In the genomic region with DNA sequence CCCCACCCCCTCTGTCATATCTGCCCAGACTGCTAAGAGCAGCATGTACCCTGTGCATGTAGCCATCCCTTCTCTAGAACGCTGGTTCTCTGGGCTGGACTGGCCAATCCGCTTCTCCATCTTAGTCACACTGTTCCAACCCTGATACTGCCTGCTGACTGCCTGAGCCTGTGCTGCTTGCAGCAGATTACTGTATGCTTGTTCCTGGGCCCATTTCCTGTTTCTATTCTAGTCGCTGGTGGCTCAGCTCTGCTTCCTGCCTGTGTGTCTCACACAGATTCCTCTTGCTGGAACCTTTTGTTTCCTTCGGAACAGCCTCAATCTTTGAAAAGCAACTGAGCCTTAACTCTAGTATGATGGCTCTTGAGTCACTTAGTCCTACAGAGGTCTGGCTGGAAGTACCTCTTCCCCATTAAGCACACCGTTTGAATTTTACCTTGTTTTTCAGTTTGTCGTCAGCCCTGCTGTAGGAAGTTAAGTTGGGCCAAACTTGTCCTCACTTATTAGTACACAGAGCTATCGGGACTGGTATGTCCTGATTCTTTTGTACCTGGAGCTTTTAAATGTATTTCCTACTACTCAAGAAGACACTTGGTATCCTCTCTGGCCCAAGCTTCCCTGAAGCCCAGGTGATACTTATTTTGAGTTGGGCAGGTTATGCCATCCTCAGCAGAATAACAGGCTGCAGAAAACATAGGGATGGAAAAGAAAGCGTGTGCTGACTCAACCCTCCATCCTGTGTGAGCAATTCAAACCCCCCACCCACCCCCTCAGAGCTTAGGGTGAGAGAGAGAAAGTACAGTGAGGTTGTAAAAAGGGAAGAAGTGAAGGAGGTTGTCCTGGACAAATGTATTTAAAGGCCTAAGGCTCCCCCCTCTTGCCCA, we compare ENCODE assay signal across 8 cellular contexts.
DNase-seq lines count a peak whose midpoint lies in the region; ATAC-seq lines count a peak whose summit lies in the region.

No MANE protein-coding gene starts in this region.

- peak overlapping the region; percentile 78 for H3K27ac Mint-ChIP-seq in memory B cell

- no peaks in the 10 kb centered on the region for H3K27me3 Mint-ChIP-seq in memory B cell

- no peaks in the 10 kb centered on the region for H3K9me3 ChIP-seq in duodenal mucosa (ENCODE audit: control insufficient read depth in 1 of 2, low read length in 2 of 2)

- peak; percentile 97 for ATAC-seq in GM18502 (IDR thresholded peaks at IDR 0.05; ENCODE audit: poor library complexity, unreplicated experiment)
- peak; percentile 97 for ATAC-seq in HG02759 (IDR thresholded peaks at IDR 0.05; ENCODE audit: unreplicated experiment)
- peak; percentile 90 for ATAC-seq in memory B cell (ENCODE audit: low read depth)

- H3K27ac ChIP-seq in duodenal mucosa (ENCODE audit: low read depth, low read length): peak overlapping the region; percentile 13

- peaks cover 54% of the 10 kb centered on the region for H3K4me1 Mint-ChIP-seq in memory B cell

- no peaks in the 10 kb centered on the region for H3K9me3 Mint-ChIP-seq in memory B cell

- H3K4me3 Mint-ChIP-seq in memory B cell: peak overlapping the region; percentile 76

- H3K27me3 ChIP-seq in duodenal mucosa (ENCODE audit: control insufficient read depth in 1 of 2, insufficient read depth in 2 of 2, low read length in 2 of 2): no peaks in the 10 kb centered on the region

- H3K36me3 ChIP-seq in duodenal mucosa (ENCODE audit: control insufficient read depth in 1 of 2, insufficient read depth in 2 of 2, low read length in 2 of 2): peaks cover 28 to 59% of the 10 kb centered on the region in 2 donors

- peaks cover 25% of the 10 kb centered on the region for H3K36me3 Mint-ChIP-seq in memory B cell

- no peak overlapping the region for H3K9ac ChIP-seq in duodenal mucosa (ENCODE audit: low read depth in 1 of 2, low read length in 2 of 2)

- H3K4me3 ChIP-seq in duodenal mucosa (ENCODE audit: low read depth in 1 of 2, low read length in 2 of 2): peak overlapping the region in 1 of 2 donors; percentile 19

- peaks cover 34 to 48% of the 10 kb centered on the region in 2 donors for H3K4me1 ChIP-seq in duodenal mucosa (ENCODE audit: control insufficient read depth in 1 of 2, insufficient read depth in 2 of 2, low read length in 2 of 2)

- DNase-seq in NCI-H2081 treated with DMSO at 0.1 percent for 48 hours (lab: John Stamatoyannopoulos, UW) (peak; percentile 40), memory B cell (ENCODE audit: low spot score in 2 of 2) (peak; percentile 53 to 58), COLO829 (ENCODE audit: low spot score) (no peak)
- peak; percentile 69 to 76 for DNase-seq in activated CD4-positive, alpha-beta T cell treated with anti-CD3 and anti-CD28 coated beads, Interleukin-2, amount 50 U/mL, for 4 hours
- peak; percentile 61 to 68 for DNase-seq in stimulated activated CD8-positive, alpha-beta memory T cell treated with anti-CD3 and anti-CD28 coated beads, Interleukin-2, amount 100 ng/mL, for 48 hours (ENCODE audit: low read depth in 2 of 2)
